Comparison of ENCODE assay signal across 18 cellular contexts in the genomic region with DNA sequence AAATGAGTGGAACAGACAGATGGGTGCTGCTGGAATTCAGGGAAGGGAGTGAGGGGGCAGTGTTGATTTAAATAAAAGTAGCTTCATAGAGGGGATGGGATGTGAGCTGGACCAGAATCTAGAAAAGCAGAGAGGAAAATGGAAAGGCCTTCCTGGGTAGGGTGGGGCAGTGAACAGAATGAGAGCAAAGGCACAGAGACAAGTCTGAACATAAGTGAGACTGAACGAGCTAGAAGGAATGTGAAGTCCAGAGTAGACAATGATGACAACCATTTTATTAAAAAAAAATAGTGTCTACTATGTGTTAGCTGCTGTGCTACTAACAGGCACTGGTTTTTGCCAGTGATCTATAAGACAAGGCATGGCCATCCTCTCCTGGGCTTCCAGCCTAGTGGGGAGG. TPM values are rescaled to one million over a fixed set of nuclear protein-coding genes. Genes with fewer than 3 reads are reported as not detected.
DNase-seq lines count a peak whose midpoint lies in the region; ATAC-seq and TF ChIP-seq lines count a peak whose summit lies in the region.
"Had no signal": no experiment of that assay in that cellular context is flagged by ENCODE, and none has a peak within 500 bp of the region (broad histone marks: within the 10 kb centered on the region; RNA-seq: fewer than 3 reads in every experiment).

No MANE protein-coding gene starts in this region.

- ATAC-seq in memory B cell (ENCODE audit: low read depth) (no peak), GM21737 (IDR thresholded peaks at IDR 0.05; ENCODE audit: unreplicated experiment) (no peak), Right ventricle myocardium superior (ENCODE audit: poor library complexity) (no peak)
- ATAC-seq: activated T-cell treated with anti-CD3 and anti-CD28 coated beads, Interleukin-2, amount 50 U/mL, for 4 hours; PC-3 had no signal

- H3K27ac Mint-ChIP-seq in MCF 10A (ENCODE audit: low read depth, unreplicated experiment) (no peak overlapping the region), memory B cell (peak overlapping the region; percentile 67)
- peak overlapping the region; percentile 5 for H3K27ac Mint-ChIP-seq in activated CD4-positive, alpha-beta memory T cell treated with anti-CD3 and anti-CD28 coated beads for 36 hours

- no peak overlapping the region for H3K4me3 Mint-ChIP-seq in MCF 10A (ENCODE audit: unreplicated experiment)
- H3K4me3 Mint-ChIP-seq in activated CD4-positive, alpha-beta memory T cell treated with anti-CD3 and anti-CD28 coated beads for 36 hours: no peak overlapping the region
- H3K4me3 Mint-ChIP-seq in memory B cell: peak overlapping the region; percentile 9
- H3K4me3 Mint-ChIP-seq: activated T-cell treated with anti-CD3 and anti-CD28 coated beads, Interleukin-2, amount 50 U/mL, for 4 hours had no signal

- CTCF ChIA-PET in mammary epithelial cell (lab: Charles Lee; ENCODE audit: low non-redundant PET): interaction anchor here (0.8 kb wide), 1 partner anchor 63 kb away, joined by 6 read pairs; no protein-coding TSS in a partner anchor
- CTCF ChIA-PET in MCF 10A (lab: Yijun Ruan, JAX): interaction anchor here (0.6 to 26.1 kb wide), 10 partner anchors 18 to 1121 kb away, joined by 3 to 918 read pairs (median 3); a partner anchor contains a TSS
- CTCF ChIA-PET in activated CD4-positive, alpha-beta memory T cell treated with anti-CD3 and anti-CD28 coated beads for 36 hours (lab: Charles Lee): interaction anchor here (0.8 to 10.8 kb wide), 5 partner anchors 10 to 115 kb away, joined by 3 to 631 read pairs (median 6); a partner anchor contains a TSS

- H2AFZ ChIP-seq in mammary epithelial cell (ENCODE audit: low read depth, low read length): no peak overlapping the region

- BruUV-seq in mammary epithelial cell (replicated peaks; lab: Mats Ljungman, UMichigan): no TSS peak
- BruUV-seq in MCF 10A (replicated peaks; lab: Mats Ljungman, UMichigan): no TSS peak

- DNase-seq in mammary epithelial cell: peak; percentile 70
- no peak for DNase-seq in MCF 10A (ENCODE audit: unreplicated experiment)
- DNase-seq in activated CD4-positive, alpha-beta memory T cell treated with anti-CD3 and anti-CD28 coated beads for 36 hours: peak; percentile 1
- DNase-seq in memory B cell (ENCODE audit: low spot score in 2 of 2): no peak
- DNase-seq in kidney tubule cell (ENCODE audit: low spot score): no peak
- no peak for DNase-seq in Right ventricle myocardium superior
- DNase-seq in midbrain (lab: John Stamatoyannopoulos, UW): no peak
- DNase-seq: activated T-cell treated with anti-CD3 and anti-CD28 coated beads, Interleukin-2, amount 50 U/mL, for 4 hours; cerebellar nuclear complex; DMS79; hypothalamus; Kasumi-1; NCI-H69; PC-3; stimulated activated CD4-positive, alpha-beta T cell treated with anti-CD3 and anti-CD28 coated beads, Interleukin-12 subunit alpha, Interleukin-12 subunit beta, amount 100 ng/mL, for 4 hours; transverse colon had no signal

- H3K9ac ChIP-seq in mammary epithelial cell (ENCODE audit: insufficient read depth, low read length): no peak overlapping the region

- peak overlapping the region; percentile 31 for H3K27ac ChIP-seq in mammary epithelial cell (ENCODE audit: insufficient read depth, low read depth, low read length)
- H3K27ac ChIP-seq: adrenal gland, transverse colon had no signal

- POLR2A ChIA-PET in MCF 10A (lab: Yijun Ruan, JAX): interaction anchor here (0.6 to 12.4 kb wide), 8 partner anchors 12 to 153 kb away, joined by 3 to 555 read pairs (median 4); a partner anchor contains a TSS
- POLR2A ChIA-PET in activated CD4-positive, alpha-beta memory T cell treated with anti-CD3 and anti-CD28 coated beads for 36 hours (lab: Charles Lee): interaction anchor here (5.9 kb wide), 1 partner anchor 35 kb away, joined by 78 read pairs; a partner anchor contains a TSS

- dilution Hi-C loops in mammary epithelial cell (cut with HindIII; ENCODE audit: low sequenced_read_pairs): loop anchor here (5.0 kb wide), 2 partner anchors 36 to 91 kb away; a partner anchor contains a TSS

- H3K4me1 ChIP-seq in mammary epithelial cell (ENCODE audit: insufficient read depth, low read length): peaks cover 45% of the 10 kb centered on the region

- H3K27me3 Mint-ChIP-seq in MCF 10A (ENCODE audit: insufficient read depth, unreplicated experiment) (no peaks in the 10 kb centered on the region), memory B cell (no peaks in the 10 kb centered on the region)
- no peaks in the 10 kb centered on the region for H3K27me3 Mint-ChIP-seq in activated CD4-positive, alpha-beta memory T cell treated with anti-CD3 and anti-CD28 coated beads for 36 hours

- in situ Hi-C loops in mammary epithelial cell (cut with MboI; ENCODE audit: low sequenced_read_pairs in 2 of 2): loop anchor here in 1 of 2 donors (10.0 kb wide), 1 partner anchor 119 kb away; no protein-coding TSS in a partner anchor

- WGBS in mammary epithelial cell (ENCODE audit: low coverage, missing lambda C conversion rate): 0% methylated on average over 1 of the region's 1 CpG

- H3K27me3 ChIP-seq in mammary epithelial cell (ENCODE audit: insufficient read depth, low read length): no peaks in the 10 kb centered on the region
- H3K27me3 ChIP-seq: adrenal gland, transverse colon had no signal

- H3K9me3 ChIP-seq in mammary epithelial cell (replicated peaks; ENCODE audit: insufficient read depth, low read length): no peaks in the 10 kb centered on the region
- H3K9me3 ChIP-seq: adrenal gland, transverse colon had no signal

- peak overlapping the region; percentile 37 for H3K4me2 ChIP-seq in mammary epithelial cell (ENCODE audit: insufficient read depth, low read depth, low read length)

- H3K79me2 ChIP-seq in mammary epithelial cell (ENCODE audit: insufficient read depth, low read length): no peaks in the 10 kb centered on the region

- H3K36me3 Mint-ChIP-seq in MCF 10A (ENCODE audit: insufficient read depth, unreplicated experiment) (peaks cover 32% of the 10 kb centered on the region), memory B cell (peaks cover 15% of the 10 kb centered on the region)
- H3K36me3 Mint-ChIP-seq in activated CD4-positive, alpha-beta memory T cell treated with anti-CD3 and anti-CD28 coated beads for 36 hours: peaks cover 19% of the 10 kb centered on the region

- TF ChIP-seq CTCF in mammary epithelial cell (conservative IDR thresholded peaks at IDR 0.05 in 1 of 2, IDR thresholded peaks at IDR 0.05 in 1 of 2; ENCODE audit: extremely low read depth in 1 of 2, insufficient read depth in 1 of 2, low read depth in 1 of 2, low read length in 2 of 2): no peak
- no peak for TF ChIP-seq CTCF in MCF 10A (IDR thresholded peaks at IDR 0.05; ENCODE audit: unreplicated experiment)

- no peak overlapping the region for H3K4me3 ChIP-seq in mammary epithelial cell (replicated peaks in 1 of 3; ENCODE audit: insufficient read depth in 1 of 3, low read depth in 2 of 3, low read length in 3 of 3)
- H3K4me3 ChIP-seq: adrenal gland, transverse colon had no signal

- peaks cover 21% of the 10 kb centered on the region for H3K4me1 Mint-ChIP-seq in MCF 10A (ENCODE audit: insufficient read depth, unreplicated experiment)
- H3K4me1 Mint-ChIP-seq in activated CD4-positive, alpha-beta memory T cell treated with anti-CD3 and anti-CD28 coated beads for 36 hours (ENCODE audit: low read depth): peaks cover 46% of the 10 kb centered on the region
- peaks cover 30% of the 10 kb centered on the region for H3K4me1 Mint-ChIP-seq in memory B cell

- intact Hi-C loops in mammary epithelial cell (cut with micrococcal nuclease): no loop called here
- intact Hi-C loops in MCF 10A (cut with micrococcal nuclease): no loop called here
- intact Hi-C loops in activated CD4-positive, alpha-beta memory T cell treated with anti-CD3 and anti-CD28 coated beads for 36 hours (cut with micrococcal nuclease): no loop called here
- intact Hi-C loops in Right ventricle myocardium superior (cut with DNase I): loop anchor here (5.0 kb wide), 1 partner anchor 36 kb away; a partner anchor contains a TSS

- no peaks in the 10 kb centered on the region for H4K20me1 ChIP-seq in mammary epithelial cell (ENCODE audit: insufficient read depth, low read length)

- H3K36me3 ChIP-seq in mammary epithelial cell (ENCODE audit: insufficient read depth, low read length): no peaks in the 10 kb centered on the region
- H3K36me3 ChIP-seq: adrenal gland, transverse colon had no signal

- no peaks in the 10 kb centered on the region for H3K9me3 Mint-ChIP-seq in MCF 10A (ENCODE audit: unreplicated experiment)
- no peaks in the 10 kb centered on the region for H3K9me3 Mint-ChIP-seq in activated CD4-positive, alpha-beta memory T cell treated with anti-CD3 and anti-CD28 coated beads for 36 hours
- no peaks in the 10 kb centered on the region for H3K9me3 Mint-ChIP-seq in memory B cell
- H3K9me3 Mint-ChIP-seq: activated T-cell treated with anti-CD3 and anti-CD28 coated beads, Interleukin-2, amount 50 U/mL, for 4 hours had no signal

RNA-seq across cellular contexts. Expression of a gene that starts 36.0 kb away (rescaled TPM):
- total RNA-seq in mammary epithelial cell: 10 to 100 TPM; 17.7 to 38.6 TPM
- 4.9 TPM for polyA plus RNA-seq in mammary epithelial cell
- polyA minus RNA-seq in mammary epithelial cell: 37.7 TPM
- 101 and 109 TPM in 2 replicates for total RNA-seq in MCF 10A (2022)
- 10 to 100 TPM; 60.7 to 65.8 TPM for total RNA-seq in activated CD4-positive, alpha-beta memory T cell treated with anti-CD3 and anti-CD28 coated beads for 36 hours
- 31.1 TPM for total RNA-seq in Right ventricle myocardium superior

Comparison
In these comparisons a context has a peak if more than half of its experiments do, and no peak if none do; other contexts are left out.
1. DNase-seq: peak in mammary epithelial cell (single experiment) and activated CD4-positive, alpha-beta memory T cell treated with anti-CD3 and anti-CD28 coated beads for 36 hours (single experiment); none in MCF 10A (single experiment), memory B cell (0 of 2), kidney tubule cell (single experiment), Right ventricle myocardium superior (single experiment) and midbrain (single experiment).